In genomic region chr10:1552415-1552814, GRCh38 we compare ENCODE assay signal across 16 cellular contexts.
A peak's percentile ranks its signal among the peaks of the same experiment; 100 is the strongest.
DNase-seq lines count a peak whose midpoint lies in the region; ATAC-seq and TF ChIP-seq lines count a peak whose summit lies in the region.
"Had no signal": no experiment of that assay in that cellular context is flagged by ENCODE, and none has a peak within 500 bp of the region (broad histone marks: within the 10 kb centered on the region; RNA-seq: fewer than 3 reads in every experiment).

No MANE protein-coding gene starts in this region.

- peaks cover 13% of the 10 kb centered on the region for H3K27me3 Mint-ChIP-seq in GM23338 (ENCODE audit: insufficient read depth, low read depth, poor library complexity)

- TF ChIP-seq POLR2A in spleen (IDR thresholded peaks at IDR 0.05) = no peak

- H3K27ac Mint-ChIP-seq in GM23338 = no peak overlapping the region

- intact Hi-C loops in Right ventricle myocardium inferior (cut with DNase I) (no loop called here), left ventricle myocardium inferior (cut with micrococcal nuclease) (no loop called here), left lung (cut with DNase I) (no loop called here), spleen (cut with DNase I; ENCODE audit: low total_unique reads) (no loop called here)

- TF ChIP-seq CTCF in left ventricle myocardium inferior (IDR thresholded peaks at IDR 0.05; ENCODE audit: borderline replicate concordance) (no peak), GM23338 (conservative IDR thresholded peaks at IDR 0.05; ENCODE audit: low read depth in 2 of 2) (no peak), left lung (IDR thresholded peaks at IDR 0.05) (no peak), spleen (IDR thresholded peaks at IDR 0.05 in 8 of 11, conservative IDR thresholded peaks at IDR 0.05 in 3 of 11) (no peak)

- no peak overlapping the region for H3K4me3 Mint-ChIP-seq in GM23338

- no peaks in the 10 kb centered on the region for H3K36me3 ChIP-seq in left ventricle myocardium inferior
- no peaks in the 10 kb centered on the region for H3K36me3 ChIP-seq in GM23338 (ENCODE audit: insufficient read depth)
- H3K36me3 ChIP-seq in left lung = no peaks in the 10 kb centered on the region
- no peaks in the 10 kb centered on the region for H3K36me3 ChIP-seq in spleen
- H3K36me3 ChIP-seq: SJCRH30 had no signal

- H3K4me2 ChIP-seq in GM23338 = no peak overlapping the region
- H3K4me2 ChIP-seq: A549 had no signal

- no peaks in the 10 kb centered on the region for H3F3A ChIP-seq in GM23338 (replicated peaks; ENCODE audit: low read depth)

- H3K4me1 ChIP-seq in left ventricle myocardium inferior (peaks cover 4% of the 10 kb centered on the region), GM23338 (ENCODE audit: insufficient read depth) (no peaks in the 10 kb centered on the region), left lung (no peaks in the 10 kb centered on the region), spleen (no peaks in the 10 kb centered on the region)
- H3K4me1 ChIP-seq: A549, SJCRH30 had no signal

- peaks cover 8% of the 10 kb centered on the region; the same call in 2 of the 3 replicates for H3K36me3 Mint-ChIP-seq in GM23338 (ENCODE audit: low read depth)

- peaks cover 10% of the 10 kb centered on the region for H3K4me1 Mint-ChIP-seq in GM23338

- H3K27ac ChIP-seq in left ventricle myocardium inferior (replicated peaks) = no peak overlapping the region
- H3K27ac ChIP-seq in GM23338 (ENCODE audit: low read depth) = no peak overlapping the region
- H3K27ac ChIP-seq in left lung = no peak overlapping the region
- H3K27ac ChIP-seq in spleen = no peak overlapping the region
- H3K27ac ChIP-seq: A549, GM23248, SJCRH30 had no signal

- no peaks in the 10 kb centered on the region for H3K9me3 ChIP-seq in left ventricle myocardium inferior (replicated peaks)
- peaks cover 0 to 5% of the 10 kb centered on the region in 2 donors for H3K9me3 ChIP-seq in left lung
- H3K9me3 ChIP-seq in spleen = peaks cover 0 to 15% (median 0%) of the 10 kb centered on the region in 8 donors
- H3K9me3 ChIP-seq: A549, SJCRH30 had no signal

- DNase-seq in Right ventricle myocardium inferior (ENCODE audit: missing footprints) (no peak), left ventricle myocardium inferior (no peak), GM23338 (ENCODE audit: low spot score) (no peak), left lung (peak; percentile 9 to 34), spleen (peak; percentile 37)
- DNase-seq in activated CD4-positive, alpha-beta T cell treated with anti-CD3 and anti-CD28 coated beads, Interleukin-2, amount 50 U/mL, for 48 hours = no peak
- DNase-seq: C1 segment of cervical spinal cord, GM23248, HCEC 1CT, Kasumi-1, MM.1S, NCI-H446 treated with DMSO at 0.1 percent for 48 hours, NCI-H69 had no signal

- whole genome bisulfite sequencing in spleen, 5 donors = 53 to 62% (median 61%) methylated on average over 9 of the region's 9 CpGs

- H3K9me2 ChIP-seq in GM23338 (ENCODE audit: insufficient read depth) = no peaks in the 10 kb centered on the region

- H3K4me3 ChIP-seq in left ventricle myocardium inferior (no peak overlapping the region), GM23338 (no peak overlapping the region), left lung (no peak overlapping the region), spleen (no peak overlapping the region)
- H3K4me3 ChIP-seq: A549, GM23248, SJCRH30 had no signal

- no peak overlapping the region for H2AFZ ChIP-seq in GM23338
- H2AFZ ChIP-seq: GM23248 had no signal

- peaks cover 11% of the 10 kb centered on the region for H3K9me3 Mint-ChIP-seq in GM23338

- H3K27me3 ChIP-seq in left ventricle myocardium inferior (ENCODE audit: low read depth) = peaks cover 12% of the 10 kb centered on the region
- no peaks in the 10 kb centered on the region for H3K27me3 ChIP-seq in GM23338 (ENCODE audit: insufficient read depth)
- peaks cover 0 to 17% of the 10 kb centered on the region in 2 donors for H3K27me3 ChIP-seq in left lung
- peaks cover 0 to 18% (median 0%) of the 10 kb centered on the region in 7 donors for H3K27me3 ChIP-seq in spleen (replicated peaks in 1 of 7)
- H3K27me3 ChIP-seq: SJCRH30 had no signal

- H3K79me2 ChIP-seq in GM23338 (replicated peaks; ENCODE audit: insufficient read depth) = no peaks in the 10 kb centered on the region

- no peaks in the 10 kb centered on the region for H4K20me1 ChIP-seq in GM23338 (replicated peaks; ENCODE audit: insufficient read depth)

- peak; percentile 91 for ATAC-seq in Right ventricle myocardium inferior
- ATAC-seq in GM23338 = peak; percentile 36; the same call in 2 of the 3 replicates
- no peak for ATAC-seq in left lung
- no peak for ATAC-seq in HG03571 (IDR thresholded peaks at IDR 0.05; ENCODE audit: unreplicated experiment)
- ATAC-seq: A549 had no signal

TF ChIP-seq in GM23338, 12 proteins besides CTCF, POLR2A, EP300 and RAD21 (continues in another document):
- TF ChIP-seq POLR2AphosphoS5 (IDR thresholded peaks at IDR 0.05; ENCODE audit: low read depth) = no peak
- no peak for TF ChIP-seq JUNB (IDR thresholded peaks at IDR 0.05; ENCODE audit: unreplicated experiment)
- no peak for TF ChIP-seq ZNF114 (CRISPR knock-in tag; IDR thresholded peaks at IDR 0.05)
- TF ChIP-seq ZNF462 (CRISPR knock-in tag; IDR thresholded peaks at IDR 0.05) = no peak

Comparison
In these comparisons a context has a peak if more than half of its experiments do, and no peak if none do; other contexts are left out.
1. ATAC-seq: peak in Right ventricle myocardium inferior (single experiment) and GM23338 (single experiment); none in left lung (single experiment) and HG03571 (single experiment).
2. DNase-seq: peak in left lung (2 of 2) and spleen (single experiment); none in Right ventricle myocardium inferior (single experiment), left ventricle myocardium inferior (single experiment), GM23338 (single experiment) and activated CD4-positive, alpha-beta T cell treated with anti-CD3 and anti-CD28 coated beads, Interleukin-2, amount 50 U/mL, for 48 hours (0 of 2).